Comparison of ENCODE assay signal across 10 cellular contexts in genomic region chr12:52038447-52038846, GRCh38. TPM values are rescaled to one million over a fixed set of nuclear protein-coding genes. Genes with fewer than 3 reads are reported as not detected.
DNase-seq lines count a peak whose midpoint lies in the region; ATAC-seq and TF ChIP-seq lines count a peak whose summit lies in the region.
"Had no signal": no experiment of that assay in that cellular context is flagged by ENCODE, and none has a peak within 500 bp of the region (broad histone marks: within the 10 kb centered on the region; RNA-seq: fewer than 3 reads in every experiment).

No MANE protein-coding gene starts in this region.

- H3K4me2 ChIP-seq in BLaER1 (peak overlapping the region; percentile 97), IMR-90 (ENCODE audit: low read depth, low read length) (peak overlapping the region; percentile 17; the same call in 1 of the 2 replicates)

- POLR2A ChIA-PET in IMR-90 (lab: Charles Lee; ENCODE audit: unreplicated experiment) = no interaction called here

- no peak overlapping the region for H3K56ac ChIP-seq in IMR-90 (ENCODE audit: extremely low read depth, insufficient read depth, low read length)

- H3K27ac ChIP-seq in BLaER1 (no peak overlapping the region), IMR-90 (ENCODE audit: insufficient read depth, low read length) (no peak overlapping the region)
- no peak overlapping the region for H3K27ac ChIP-seq in effector memory CD4-positive, alpha-beta T cell (ENCODE audit: insufficient read depth, low read length, poor library complexity, severe bottlenecking)

- no TSS peak for BruUV-seq in IMR-90 (replicated peaks; lab: Mats Ljungman, UMichigan)

- H3K36me3 ChIP-seq in BLaER1 (peaks cover 12% of the 10 kb centered on the region), IMR-90 (ENCODE audit: control insufficient read depth, insufficient read depth, low read length) (peaks cover 3% of the 10 kb centered on the region; the same call in 1 of the 2 replicates)
- no peaks in the 10 kb centered on the region for H3K36me3 ChIP-seq in effector memory CD4-positive, alpha-beta T cell (ENCODE audit: control insufficient read depth, insufficient read depth, low read length)

- peak overlapping the region; percentile 43 for H3K27ac Mint-ChIP-seq in osteocyte (ENCODE audit: unreplicated experiment)

- H2AFZ ChIP-seq in IMR-90 (replicated peaks; ENCODE audit: low read length, poor library complexity) = no peak overlapping the region

- no peaks in the 10 kb centered on the region for H3K36me3 Mint-ChIP-seq in osteocyte (ENCODE audit: unreplicated experiment)

- H3K79me1 ChIP-seq in IMR-90 (ENCODE audit: low read depth in 1 of 2, low read length in 2 of 2) = peaks cover 13 to 60% of the 10 kb centered on the region in 2 experiments; a peak in 3 of 4 replicates

- H3K9ac ChIP-seq in BLaER1 = peak overlapping the region; percentile 39; the same call in 1 of the 2 replicates
- H3K9ac ChIP-seq in IMR-90 (ENCODE audit: low read depth, low read length) = no peak overlapping the region; the same call in 1 of the 2 replicates

- H3K9me3 ChIP-seq in BLaER1 (no peaks in the 10 kb centered on the region), IMR-90 (ENCODE audit: control insufficient read depth, insufficient read depth, low read length) (no peaks in the 10 kb centered on the region)
- H3K9me3 ChIP-seq in effector memory CD4-positive, alpha-beta T cell (ENCODE audit: control insufficient read depth, low read length) = no peaks in the 10 kb centered on the region

- H4K20me1 ChIP-seq in BLaER1 (peaks cover 52% of the 10 kb centered on the region), IMR-90 (ENCODE audit: insufficient read depth, low read length) (peaks cover 38% of the 10 kb centered on the region)

- H3K4me3 ChIP-seq in BLaER1 = peak overlapping the region; percentile 85
- H3K4me3 ChIP-seq in IMR-90 (ENCODE audit: insufficient read depth, low read depth, low read length) = peak overlapping the region; percentile 2; the same call in 1 of the 2 replicates
- no peak overlapping the region for H3K4me3 ChIP-seq in choroid plexus epithelial cell (ENCODE audit: low read depth, low read length)
- H3K4me3 ChIP-seq in effector memory CD4-positive, alpha-beta T cell (ENCODE audit: insufficient read depth, low read depth, low read length, poor library complexity, severe bottlenecking) = no peak overlapping the region

- H3K9me1 ChIP-seq in IMR-90 (ENCODE audit: insufficient read depth, low read length) = peaks cover 28% of the 10 kb centered on the region

- DNase-seq in IMR-90 = peak; percentile 48
- peak; percentile 29 for DNase-seq in choroid plexus epithelial cell (ENCODE audit: low read depth)
- DNase-seq in osteocyte (ENCODE audit: extremely low spot score, unreplicated experiment) = no peak
- no peak for DNase-seq in ecto neural progenitor cell (ENCODE audit: low spot score)
- DNase-seq in RPMI8226 = no peak
- DNase-seq in effector memory CD4-positive, alpha-beta T cell = no peak
- DNase-seq: activated CD4-positive, CD25-positive, alpha-beta regulatory T cell treated with anti-CD3 and anti-CD28 coated beads, Interleukin-2, amount 50 U/mL, for 72 hours; NCI-H226 had no signal

- H3K18ac ChIP-seq in IMR-90 (ENCODE audit: low read depth, low read length) = no peak overlapping the region

- H4K8ac ChIP-seq in IMR-90 (ENCODE audit: low read depth in 2 of 2, low read length in 2 of 2) = no peak overlapping the region

- H3K4me1 Mint-ChIP-seq in osteocyte (ENCODE audit: unreplicated experiment) = peaks cover 22% of the 10 kb centered on the region

- peak overlapping the region; percentile 42 for H3K23ac ChIP-seq in IMR-90 (ENCODE audit: low read depth, low read length)

- H2BK15ac ChIP-seq in IMR-90 (ENCODE audit: low read depth, low read length) = no peak overlapping the region

- 0 out of 2 replicates have a peak overlapping the region, but pooled peaks have one; percentile 63 for H2AK5ac ChIP-seq in IMR-90 (ENCODE audit: low read depth, low read length)

- H3K4ac ChIP-seq in IMR-90 (ENCODE audit: low read depth, low read length) = peak overlapping the region; percentile 49; the same call in 1 of the 2 replicates

- no peak for ATAC-seq in IMR-90 (ENCODE audit: low read depth)
- no peak for ATAC-seq in HG02588 (IDR thresholded peaks at IDR 0.05; ENCODE audit: unreplicated experiment)

- dilution Hi-C loops in IMR-90 (cut with HindIII; ENCODE audit: low sequenced_read_pairs, unreplicated experiment) = no loop called here

- no peak overlapping the region for H2BK5ac ChIP-seq in IMR-90 (ENCODE audit: low read depth, low read length, poor library complexity, severe bottlenecking)

- peak overlapping the region; percentile 48 for H2AK9ac ChIP-seq in IMR-90 (replicated peaks; ENCODE audit: low read depth, low read length, poor library complexity)

- no peak for TF ChIP-seq RAD21 in IMR-90 (IDR thresholded peaks at IDR 0.05; ENCODE audit: low read length)

- H3K14ac ChIP-seq in IMR-90 (replicated peaks; ENCODE audit: low read depth, low read length) = no peak overlapping the region; the same call in 1 of the 2 replicates

- no peaks in the 10 kb centered on the region for H3K9me3 Mint-ChIP-seq in osteocyte (ENCODE audit: unreplicated experiment)

- peak overlapping the region; percentile 81 for H3K4me3 Mint-ChIP-seq in osteocyte (ENCODE audit: unreplicated experiment)

- intact Hi-C loops in IMR-90 (cut with micrococcal nuclease) = no loop called here

- TF ChIP-seq CTCF in IMR-90 (conservative IDR thresholded peaks at IDR 0.05; ENCODE audit: low read depth, low read length) (no peak), choroid plexus epithelial cell (conservative IDR thresholded peaks at IDR 0.05; ENCODE audit: low read depth, low read length) (no peak), osteocyte (IDR thresholded peaks at IDR 0.05) (no peak)

- H3K4me1 ChIP-seq in BLaER1 (peaks cover 88% of the 10 kb centered on the region), IMR-90 (ENCODE audit: control insufficient read depth, insufficient read depth, low read length) (peaks cover 4% of the 10 kb centered on the region)
- peaks cover 26% of the 10 kb centered on the region for H3K4me1 ChIP-seq in effector memory CD4-positive, alpha-beta T cell (ENCODE audit: control insufficient read depth, insufficient read depth, low read length, poor library complexity, severe bottlenecking)

- no peak overlapping the region for H4K5ac ChIP-seq in IMR-90 (ENCODE audit: low read depth, low read length)

- CTCF ChIA-PET in IMR-90 (lab: Yijun Ruan, JAX) = no interaction called here

- WGBS in IMR-90 (ENCODE audit: extremely low coverage in 2 of 2, insufficient read length in 1 of 2), 2 experiments = 90% methylated on average over 3 of the region's 6 CpGs; no CpG with 5 or more reads in 1 of the 2 experiments

- H2BK20ac ChIP-seq in IMR-90 (ENCODE audit: low read depth, low read length) = no peak overlapping the region

- H3K27me3 Mint-ChIP-seq in osteocyte (ENCODE audit: unreplicated experiment) = no peaks in the 10 kb centered on the region

- H4K91ac ChIP-seq in IMR-90 (ENCODE audit: insufficient read depth, low read depth, low read length) = no peak overlapping the region

- TF ChIP-seq POLR2A in IMR-90 (IDR thresholded peaks at IDR 0.05; ENCODE audit: low read depth, low read length) = no peak; the same call in 1 of the 2 replicates

- H3K27me3 ChIP-seq in BLaER1 = no peaks in the 10 kb centered on the region
- no peaks in the 10 kb centered on the region for H3K27me3 ChIP-seq in IMR-90 (ENCODE audit: control insufficient read depth, insufficient read depth, low read length)
- no peaks in the 10 kb centered on the region for H3K27me3 ChIP-seq in effector memory CD4-positive, alpha-beta T cell (replicated peaks; ENCODE audit: control insufficient read depth, insufficient read depth, low read length, poor library complexity, severe bottlenecking)

- no peak overlapping the region for H2BK120ac ChIP-seq in IMR-90 (ENCODE audit: low read depth, low read length)

- in situ Hi-C loops in IMR-90 (cut with MboI; ENCODE audit: low sequenced_read_pairs) = no loop called here

TF ChIP-seq in IMR-90, 13 proteins besides CTCF, POLR2A, EP300 and RAD21 (continues in another document):
- TF ChIP-seq USF2 (IDR thresholded peaks at IDR 0.05; ENCODE audit: low read depth, low read length) = peak; percentile 51; the same call in 1 of the 2 replicates
- no peak; the same call in 1 of the 2 replicates for TF ChIP-seq CHD1 (IDR thresholded peaks at IDR 0.05; ENCODE audit: low read depth, low read length)

RNA-seq across cellular contexts. Expression of gene NR4A1, which starts 12.8 kb away (rescaled TPM):
- total RNA-seq in IMR-90 (2012; rRNA removed) = 6.6 and 23.1 TPM in 2 replicates
- 34.1 and 120 TPM in 2 replicates for polyA plus RNA-seq in IMR-90 (2012; rRNA removed)
- 127 and 458 TPM in 2 replicates for polyA plus RNA-seq in IMR-90 (2012; cell fraction: cytosol; rRNA removed)
- 1,801 and 2,637 TPM in 2 replicates for polyA plus RNA-seq in IMR-90 (2012; cell fraction: nucleus; rRNA removed; ENCODE audit: low replicate concordance)
- 6.7 and 13.0 TPM in 2 replicates for total RNA-seq in osteocyte

RNA-seq across cellular contexts. Expression of gene ATG101, which starts 31.3 kb away (rescaled TPM):
- total RNA-seq in IMR-90 (2012; rRNA removed) = 158 and 167 TPM in 2 replicates
- 93.9 and 113 TPM in 2 replicates for polyA plus RNA-seq in IMR-90 (2012; rRNA removed)
- polyA plus RNA-seq in IMR-90 (2012; cell fraction: cytosol; rRNA removed) = 181 and 193 TPM in 2 replicates
- 267 and 321 TPM in 2 replicates for polyA plus RNA-seq in IMR-90 (2012; cell fraction: nucleus; rRNA removed; ENCODE audit: low replicate concordance)
- 41.7 and 46.1 TPM in 2 replicates for total RNA-seq in osteocyte

RNA-seq across cellular contexts. Expression of gene TAMALIN, which starts 31.7 kb away (rescaled TPM):
- 2.5 and 2.7 TPM in 2 replicates for total RNA-seq in IMR-90 (2012; rRNA removed)
- 5.3 and 5.9 TPM in 2 replicates for polyA plus RNA-seq in IMR-90 (2012; rRNA removed)
- 6.4 and 9.7 TPM in 2 replicates for polyA plus RNA-seq in IMR-90 (2012; cell fraction: cytosol; rRNA removed)
- 20.2 and 22.8 TPM in 2 replicates for polyA plus RNA-seq in IMR-90 (2012; cell fraction: nucleus; rRNA removed; ENCODE audit: low replicate concordance)
- total RNA-seq in osteocyte = 22.5 and 25.5 TPM in 2 replicates

RNA-seq across cellular contexts. Expression of gene SMIM41, which starts 41.1 kb away (rescaled TPM):
- not detected in 2 replicates for total RNA-seq in IMR-90 (2012; rRNA removed)
- not detected in 2 replicates for polyA plus RNA-seq in IMR-90 (2012; rRNA removed)
- polyA plus RNA-seq in IMR-90 (2012; cell fraction: cytosol; rRNA removed) = 0.04 and 0.17 TPM in 2 replicates
- polyA plus RNA-seq in IMR-90 (2012; cell fraction: nucleus; rRNA removed; ENCODE audit: low replicate concordance) = 0.14 and 0.45 TPM in 2 replicates
- total RNA-seq in osteocyte = not detected in 2 replicates

Comparison
In these comparisons a context has a peak if more than half of its experiments do, and no peak if none do; other contexts are left out.
1. H3K4me3 ChIP-seq: peak in BLaER1 (single experiment) and IMR-90 (single experiment); none in choroid plexus epithelial cell (single experiment) and effector memory CD4-positive, alpha-beta T cell (single experiment).
2. DNase-seq: peak in IMR-90 (single experiment) and choroid plexus epithelial cell (single experiment); none in osteocyte (single experiment), ecto neural progenitor cell (single experiment), RPMI8226 (single experiment) and effector memory CD4-positive, alpha-beta T cell (0 of 3).